ENCODE assay signal across 8 cellular contexts in the genomic region with DNA sequence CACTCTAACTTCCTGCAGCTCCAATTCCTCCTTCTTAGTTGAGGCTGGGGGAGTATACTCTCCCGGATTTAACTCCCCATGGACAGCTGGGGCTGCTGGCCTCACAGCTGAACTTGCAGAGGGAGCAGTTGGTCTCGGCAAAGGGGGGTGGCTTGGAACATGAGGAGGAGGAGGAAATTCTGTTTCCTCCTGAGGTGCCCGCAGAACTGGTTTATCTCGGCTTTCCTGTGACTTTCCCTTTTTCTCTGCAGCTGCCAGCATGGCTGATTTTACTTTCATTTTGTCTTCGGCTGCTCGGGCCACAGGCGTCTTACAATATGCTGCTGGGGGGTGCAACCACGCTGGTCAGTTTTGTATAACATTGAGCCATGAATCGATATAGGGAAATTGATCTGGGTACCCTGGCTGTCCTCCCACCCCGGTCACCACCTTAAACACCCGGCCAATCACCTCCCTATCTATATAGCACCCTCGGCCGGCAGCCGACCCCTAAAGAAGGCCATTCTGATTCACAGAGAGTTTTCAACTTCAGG.
DNase-seq lines count a peak whose midpoint lies in the region; ATAC-seq, FAIRE-seq and TF ChIP-seq lines count a peak whose summit lies in the region.

No MANE protein-coding gene starts in this region.

- peaks cover 36 to 53% (median 41%) of the 10 kb centered on the region in 3 donors for H3K4me1 Mint-ChIP-seq in T-cell
- no peaks in the 10 kb centered on the region for H3K4me1 Mint-ChIP-seq in osteocyte (ENCODE audit: unreplicated experiment)

- TF ChIP-seq CTCF in 22Rv1 (IDR thresholded peaks at IDR 0.05) (no peak), osteocyte (IDR thresholded peaks at IDR 0.05) (no peak)

- no peaks in the 10 kb centered on the region for H3K36me3 ChIP-seq in effector memory CD4-positive, alpha-beta T cell (ENCODE audit: control insufficient read depth, insufficient read depth, low read length)

- H3K27ac ChIP-seq in 22Rv1, result peak overlapping the region; percentile 96
- H3K27ac ChIP-seq in effector memory CD4-positive, alpha-beta T cell (ENCODE audit: insufficient read depth, low read length, poor library complexity, severe bottlenecking), result peak overlapping the region; percentile 69

- no peaks in the 10 kb centered on the region for H3K36me3 Mint-ChIP-seq in T-cell
- no peaks in the 10 kb centered on the region for H3K36me3 Mint-ChIP-seq in osteocyte (ENCODE audit: unreplicated experiment)

- no peaks in the 10 kb centered on the region for H3K4me1 ChIP-seq in effector memory CD4-positive, alpha-beta T cell (ENCODE audit: control insufficient read depth, insufficient read depth, low read length, poor library complexity, severe bottlenecking)

- H3K27me3 Mint-ChIP-seq in T-cell (no peaks in the 10 kb centered on the region), osteocyte (ENCODE audit: unreplicated experiment) (no peaks in the 10 kb centered on the region)

- CTCF ChIA-PET in T-cell (lab: Charles Lee), result interaction anchor here (0.9 to 1.2 kb wide), 3 partner anchors 26 to 30 kb away, joined by 3 to 6 read pairs (median 3); no protein-coding TSS in a partner anchor

- H3K9me3 Mint-ChIP-seq in T-cell (no peaks in the 10 kb centered on the region), osteocyte (ENCODE audit: unreplicated experiment) (peaks cover 53% of the 10 kb centered on the region)

- no peaks in the 10 kb centered on the region for H3K27me3 ChIP-seq in effector memory CD4-positive, alpha-beta T cell (replicated peaks; ENCODE audit: control insufficient read depth, insufficient read depth, low read length, poor library complexity, severe bottlenecking)

- H3K4me3 Mint-ChIP-seq in T-cell, result peak overlapping the region; percentile 92 to 99 (median 97)
- H3K4me3 Mint-ChIP-seq in osteocyte (ENCODE audit: unreplicated experiment), result no peak overlapping the region

- H3K27ac Mint-ChIP-seq in T-cell, result peak overlapping the region; percentile 92 to 94
- H3K27ac Mint-ChIP-seq in osteocyte (ENCODE audit: unreplicated experiment), result no peak overlapping the region

- DNase-seq in GM19239 (ENCODE audit: insufficient read length, low spot score), result no peak
- DNase-seq in T-cell, result peak in 14 of 34 experiments; percentile 4 to 42 (median 12)
- no peak for DNase-seq in effector memory CD4-positive, alpha-beta T cell
- peak; percentile 3 for DNase-seq in pons (ENCODE audit: low spot score)
- no peak for DNase-seq in osteocyte (ENCODE audit: extremely low spot score, unreplicated experiment)

- FAIRE-seq in GM19239 (lab: Jason Lieb, UNC), result peak; percentile 92

- POLR2A ChIA-PET in T-cell (lab: Charles Lee), result no interaction called here

- ATAC-seq in T-cell (replicated peaks in 1 of 4) (peak; percentile 16 to 39 (median 24)), GM21619 (IDR thresholded peaks at IDR 0.05; ENCODE audit: unreplicated experiment) (no peak), GM19467 (IDR thresholded peaks at IDR 0.05; ENCODE audit: unreplicated experiment) (no peak)

- no peaks in the 10 kb centered on the region for H3K9me3 ChIP-seq in effector memory CD4-positive, alpha-beta T cell (ENCODE audit: control insufficient read depth, low read length)

- H3K4me3 ChIP-seq in effector memory CD4-positive, alpha-beta T cell (ENCODE audit: insufficient read depth, low read depth, low read length, poor library complexity, severe bottlenecking), result peak overlapping the region; percentile 91

Comparison
In these comparisons a context has a peak if more than half of its experiments do, and no peak if none do; other contexts are left out.
1. ATAC-seq: peak in T-cell (4 of 4); none in GM21619 (single experiment) and GM19467 (single experiment).